Comparison of ENCODE assay signal across 18 cellular contexts in the genomic region with DNA sequence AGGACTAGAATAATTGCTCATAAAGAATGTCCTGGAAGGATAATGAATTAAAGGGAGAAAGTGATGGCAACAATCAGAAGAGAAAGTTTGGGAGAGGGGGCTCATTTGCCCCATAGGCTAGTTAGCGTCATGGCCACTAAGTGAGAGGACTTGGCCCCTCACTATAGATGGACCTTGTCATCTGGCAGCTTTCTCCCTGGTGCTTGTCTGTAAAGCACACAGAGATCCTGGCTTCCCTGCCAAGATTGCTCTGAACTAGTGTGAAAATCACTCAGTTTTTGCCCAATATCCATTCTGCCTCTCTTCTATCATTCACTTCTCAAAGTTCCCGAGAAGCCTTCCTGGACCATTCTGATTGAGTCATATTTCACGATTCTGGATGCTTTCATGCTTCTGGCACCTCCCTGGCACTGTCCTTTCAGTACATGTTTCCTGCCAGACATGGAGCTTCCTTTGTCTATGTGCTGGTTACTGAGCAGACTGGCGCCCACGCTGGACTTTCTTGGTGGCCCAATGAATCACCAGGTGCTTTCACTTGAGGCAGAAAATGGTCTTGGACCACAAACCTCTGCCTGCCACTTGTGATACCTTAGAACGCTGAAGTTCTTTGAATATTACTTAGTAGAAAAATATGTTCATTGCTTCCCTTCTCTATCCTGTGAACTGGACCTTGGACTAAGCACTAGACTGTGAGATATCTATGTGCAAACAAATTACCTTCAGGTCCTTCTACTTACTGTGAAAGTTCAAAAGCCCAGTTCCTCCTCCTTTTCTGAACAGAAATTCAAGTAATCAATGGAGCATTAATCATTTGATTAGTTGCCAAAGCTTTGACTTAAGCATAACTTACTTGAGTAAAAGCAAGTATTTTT.
DNase-seq lines count a peak whose midpoint lies in the region; ATAC-seq, FAIRE-seq and TF ChIP-seq lines count a peak whose summit lies in the region.
"Had no signal": no experiment of that assay in that cellular context is flagged by ENCODE, and none has a peak within 500 bp of the region (broad histone marks: within the 10 kb centered on the region; RNA-seq: fewer than 3 reads in every experiment).

No MANE protein-coding gene starts in this region.

- H3K4me3 Mint-ChIP-seq in activated T-cell treated with anti-CD3 and anti-CD28 coated beads, Interleukin-2, amount 50 U/mL, for 4 hours: no peak overlapping the region
- H3K4me3 Mint-ChIP-seq in stimulated activated naive CD8-positive, alpha-beta T cell treated with anti-CD3 and anti-CD28 coated beads, Interleukin-15, amount 100 ng/mL, for 72 hours: no peak overlapping the region
- H3K4me3 Mint-ChIP-seq: H9 had no signal

- TF ChIP-seq CTCF in thyroid gland (IDR thresholded peaks at IDR 0.05) (no peak), lower lobe of right lung (IDR thresholded peaks at IDR 0.05) (no peak)

- no peaks in the 10 kb centered on the region for H3K9me3 Mint-ChIP-seq in activated T-cell treated with anti-CD3 and anti-CD28 coated beads, Interleukin-2, amount 50 U/mL, for 4 hours
- H3K9me3 Mint-ChIP-seq in stimulated activated naive CD8-positive, alpha-beta T cell treated with anti-CD3 and anti-CD28 coated beads, Interleukin-15, amount 100 ng/mL, for 72 hours: no peaks in the 10 kb centered on the region
- H3K9me3 Mint-ChIP-seq: H9 had no signal

- H3K9me3 ChIP-seq in thyroid gland (no peaks in the 10 kb centered on the region), lower lobe of right lung (no peaks in the 10 kb centered on the region)
- H3K9me3 ChIP-seq: esophagus muscularis mucosa had no signal

- H3K36me3 ChIP-seq in thyroid gland (no peaks in the 10 kb centered on the region), lower lobe of right lung (no peaks in the 10 kb centered on the region)
- H3K36me3 ChIP-seq: esophagus muscularis mucosa had no signal

- no peak overlapping the region for H3K27ac Mint-ChIP-seq in stimulated activated naive CD8-positive, alpha-beta T cell treated with anti-CD3 and anti-CD28 coated beads, Interleukin-15, amount 100 ng/mL, for 72 hours
- H3K27ac Mint-ChIP-seq: H9 had no signal

- peaks cover 3% of the 10 kb centered on the region for H3K36me3 Mint-ChIP-seq in activated T-cell treated with anti-CD3 and anti-CD28 coated beads, Interleukin-2, amount 50 U/mL, for 4 hours (ENCODE audit: insufficient read depth)

- no peaks in the 10 kb centered on the region for H3K27me3 ChIP-seq in thyroid gland
- no peaks in the 10 kb centered on the region for H3K27me3 ChIP-seq in lower lobe of right lung (ENCODE audit: low read depth)
- H3K27me3 ChIP-seq: esophagus muscularis mucosa had no signal

- WGBS in thyroid gland, 2 donors: 83 to 91% methylated on average over 6 of the region's 6 CpGs

- peak; percentile 13 for FAIRE-seq in islet of Langerhans (lab: Jason Lieb, UNC)
- FAIRE-seq: GM12891, GM19239 had no signal

- intact Hi-C loops in thyroid gland (cut with DNase I): no loop called here
- intact Hi-C loops in lower lobe of right lung (cut with DNase I): no loop called here

- no peaks in the 10 kb centered on the region for H3K27me3 Mint-ChIP-seq in activated T-cell treated with anti-CD3 and anti-CD28 coated beads, Interleukin-2, amount 50 U/mL, for 4 hours (ENCODE audit: low read depth)
- peaks cover 29% of the 10 kb centered on the region for H3K27me3 Mint-ChIP-seq in stimulated activated naive CD8-positive, alpha-beta T cell treated with anti-CD3 and anti-CD28 coated beads, Interleukin-15, amount 100 ng/mL, for 72 hours

- no peak for TF ChIP-seq POLR2A in thyroid gland (IDR thresholded peaks at IDR 0.05)

- H3K4me1 ChIP-seq in thyroid gland: peaks cover 0 to 5% of the 10 kb centered on the region in 2 donors
- H3K4me1 ChIP-seq in lower lobe of right lung: no peaks in the 10 kb centered on the region
- H3K4me1 ChIP-seq: esophagus muscularis mucosa had no signal

- no peak overlapping the region for H3K27ac ChIP-seq in thyroid gland
- no peak overlapping the region for H3K27ac ChIP-seq in lower lobe of right lung
- H3K27ac ChIP-seq: esophagus muscularis mucosa had no signal

- ATAC-seq in activated T-cell treated with anti-CD3 and anti-CD28 coated beads, Interleukin-2, amount 50 U/mL, for 4 hours: peak; percentile 40 to 77
- ATAC-seq in stimulated activated naive CD8-positive, alpha-beta T cell treated with anti-CD3 and anti-CD28 coated beads, Interleukin-15, amount 100 ng/mL, for 72 hours: peak; percentile 92
- ATAC-seq in GM21737 (IDR thresholded peaks at IDR 0.05; ENCODE audit: unreplicated experiment): no peak
- no peak for ATAC-seq in lower lobe of right lung

- DNase-seq in activated T-cell treated with anti-CD3 and anti-CD28 coated beads for 48 hours (ENCODE audit: low read depth) (peak; percentile 24), activated T-cell treated with anti-CD3 and anti-CD28 coated beads for 4 hours (no peak), thyroid gland (no peak), lower lobe of right lung (no peak)
- no peak for DNase-seq in activated T-cell treated with anti-CD3 and anti-CD28 coated beads, Interleukin-2, amount 50 U/mL, for 4 hours
- peak; percentile 20 to 74 for DNase-seq in stimulated activated naive CD8-positive, alpha-beta T cell treated with anti-CD3 and anti-CD28 coated beads, Interleukin-15, amount 100 ng/mL, for 72 hours
- DNase-seq: ACHN, activated gamma-delta T cell treated with Interleukin-2 at 50 U/mL for 16 hours, cerebellar nuclear complex, DMS 273 treated with DMSO at 0.1 percent for 48 hours, H9, NCI-H1436, NCI-H69 had no signal

- peaks cover 75% of the 10 kb centered on the region for H3K4me1 Mint-ChIP-seq in activated T-cell treated with anti-CD3 and anti-CD28 coated beads, Interleukin-2, amount 50 U/mL, for 4 hours (ENCODE audit: low read depth)
- peaks cover 32% of the 10 kb centered on the region for H3K4me1 Mint-ChIP-seq in stimulated activated naive CD8-positive, alpha-beta T cell treated with anti-CD3 and anti-CD28 coated beads, Interleukin-15, amount 100 ng/mL, for 72 hours

- H3K4me3 ChIP-seq in thyroid gland (replicated peaks in 1 of 3): no peak overlapping the region
- H3K4me3 ChIP-seq in lower lobe of right lung: no peak overlapping the region
- H3K4me3 ChIP-seq: esophagus muscularis mucosa had no signal

Comparison
In these comparisons a context has a peak if more than half of its experiments do, and no peak if none do; other contexts are left out.
1. DNase-seq: peak in activated T-cell treated with anti-CD3 and anti-CD28 coated beads for 48 hours (single experiment) and stimulated activated naive CD8-positive, alpha-beta T cell treated with anti-CD3 and anti-CD28 coated beads, Interleukin-15, amount 100 ng/mL, for 72 hours (2 of 2); none in activated T-cell treated with anti-CD3 and anti-CD28 coated beads for 4 hours (single experiment), activated T-cell treated with anti-CD3 and anti-CD28 coated beads, Interleukin-2, amount 50 U/mL, for 4 hours (single experiment), thyroid gland (0 of 2) and lower lobe of right lung (single experiment).
2. ATAC-seq: peak in activated T-cell treated with anti-CD3 and anti-CD28 coated beads, Interleukin-2, amount 50 U/mL, for 4 hours (2 of 2) and stimulated activated naive CD8-positive, alpha-beta T cell treated with anti-CD3 and anti-CD28 coated beads, Interleukin-15, amount 100 ng/mL, for 72 hours (single experiment); none in GM21737 (single experiment) and lower lobe of right lung (0 of 2).